2 cellular contexts compared by ENCODE assay signal in the genomic region with DNA sequence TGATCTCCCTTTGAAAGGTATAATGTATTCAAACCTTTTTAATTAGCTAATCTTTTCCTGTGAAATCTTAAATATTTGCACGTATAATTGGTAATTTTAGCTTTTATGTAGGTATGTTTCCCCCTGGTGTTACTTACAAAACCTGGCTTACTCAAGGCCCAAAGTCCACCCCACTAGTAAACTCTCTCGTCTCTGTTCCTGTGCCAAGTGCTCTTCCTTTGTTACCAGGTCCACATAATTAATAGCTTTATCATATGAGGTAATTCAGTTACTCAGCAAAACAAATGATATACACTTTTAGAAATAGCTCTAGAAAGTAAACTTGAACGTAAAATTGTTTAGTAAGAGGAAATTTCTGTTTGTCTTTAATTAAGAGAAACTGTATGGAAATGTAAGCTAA.
TF ChIP-seq lines count a peak whose summit lies in the region.

No MANE protein-coding gene starts in this region.

TF ChIP-seq in HEK293, 187 proteins besides CTCF, POLR2A, EP300 and RAD21:
- TF ChIP-seq, protein P1, sequence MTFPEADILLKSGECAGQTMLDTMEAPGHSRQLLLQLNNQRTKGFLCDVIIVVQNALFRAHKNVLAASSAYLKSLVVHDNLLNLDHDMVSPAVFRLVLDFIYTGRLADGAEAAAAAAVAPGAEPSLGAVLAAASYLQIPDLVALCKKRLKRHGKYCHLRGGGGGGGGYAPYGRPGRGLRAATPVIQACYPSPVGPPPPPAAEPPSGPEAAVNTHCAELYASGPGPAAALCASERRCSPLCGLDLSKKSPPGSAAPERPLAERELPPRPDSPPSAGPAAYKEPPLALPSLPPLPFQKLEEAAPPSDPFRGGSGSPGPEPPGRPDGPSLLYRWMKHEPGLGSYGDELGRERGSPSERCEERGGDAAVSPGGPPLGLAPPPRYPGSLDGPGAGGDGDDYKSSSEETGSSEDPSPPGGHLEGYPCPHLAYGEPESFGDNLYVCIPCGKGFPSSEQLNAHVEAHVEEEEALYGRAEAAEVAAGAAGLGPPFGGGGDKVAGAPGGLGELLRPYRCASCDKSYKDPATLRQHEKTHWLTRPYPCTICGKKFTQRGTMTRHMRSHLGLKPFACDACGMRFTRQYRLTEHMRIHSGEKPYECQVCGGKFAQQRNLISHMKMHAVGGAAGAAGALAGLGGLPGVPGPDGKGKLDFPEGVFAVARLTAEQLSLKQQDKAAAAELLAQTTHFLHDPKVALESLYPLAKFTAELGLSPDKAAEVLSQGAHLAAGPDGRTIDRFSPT (tag by site-specific recombination; IDR thresholded peaks at IDR 0.05), result no peak; the same call in 1 of the 2 replicates
- TF ChIP-seq ZBTB1 (tag by site-specific recombination; IDR thresholded peaks at IDR 0.05) (no peak), ZNF629 (tag by site-specific recombination; IDR thresholded peaks at IDR 0.05) (0 out of 2 replicates have a peak, but pooled peaks have one; percentile 48), OSR2 (tag by site-specific recombination; IDR thresholded peaks at IDR 0.05) (0 out of 2 replicates have a peak, but pooled peaks have one; percentile 7), TCF7L2 (IDR thresholded peaks at IDR 0.05; ENCODE audit: borderline replicate concordance, low read depth, low read length) (0 out of 2 replicates have a peak, but pooled peaks have one; percentile 2), ZFP41 (tag by site-specific recombination; IDR thresholded peaks at IDR 0.05; ENCODE audit: borderline replicate concordance) (no peak), ZNF600 (tag by site-specific recombination; IDR thresholded peaks at IDR 0.05) (no peak), ZBTB17 (tag by site-specific recombination; IDR thresholded peaks at IDR 0.05) (peak; percentile 18; the same call in 1 of the 2 replicates), ZNF624 (tag by site-specific recombination; IDR thresholded peaks at IDR 0.05) (no peak), ZNF366 (tag by site-specific recombination; conservative IDR thresholded peaks at IDR 0.05) (peak; percentile 71), SP7 (tag by site-specific recombination; IDR thresholded peaks at IDR 0.05) (peak; percentile 70), SALL2 (tag by site-specific recombination; IDR thresholded peaks at IDR 0.05; ENCODE audit: borderline replicate concordance) (no peak), ZNF341 (tag by site-specific recombination; IDR thresholded peaks at IDR 0.05; ENCODE audit: low read depth) (0 out of 2 replicates have a peak, but pooled peaks have one; percentile 28)
- TF ChIP-seq, protein P2, sequence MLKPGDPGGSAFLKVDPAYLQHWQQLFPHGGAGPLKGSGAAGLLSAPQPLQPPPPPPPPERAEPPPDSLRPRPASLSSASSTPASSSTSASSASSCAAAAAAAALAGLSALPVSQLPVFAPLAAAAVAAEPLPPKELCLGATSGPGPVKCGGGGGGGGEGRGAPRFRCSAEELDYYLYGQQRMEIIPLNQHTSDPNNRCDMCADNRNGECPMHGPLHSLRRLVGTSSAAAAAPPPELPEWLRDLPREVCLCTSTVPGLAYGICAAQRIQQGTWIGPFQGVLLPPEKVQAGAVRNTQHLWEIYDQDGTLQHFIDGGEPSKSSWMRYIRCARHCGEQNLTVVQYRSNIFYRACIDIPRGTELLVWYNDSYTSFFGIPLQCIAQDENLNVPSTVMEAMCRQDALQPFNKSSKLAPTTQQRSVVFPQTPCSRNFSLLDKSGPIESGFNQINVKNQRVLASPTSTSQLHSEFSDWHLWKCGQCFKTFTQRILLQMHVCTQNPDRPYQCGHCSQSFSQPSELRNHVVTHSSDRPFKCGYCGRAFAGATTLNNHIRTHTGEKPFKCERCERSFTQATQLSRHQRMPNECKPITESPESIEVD (tag by site-specific recombination; IDR thresholded peaks at IDR 0.05), result peak; percentile 84
- TF ChIP-seq, protein P3, sequence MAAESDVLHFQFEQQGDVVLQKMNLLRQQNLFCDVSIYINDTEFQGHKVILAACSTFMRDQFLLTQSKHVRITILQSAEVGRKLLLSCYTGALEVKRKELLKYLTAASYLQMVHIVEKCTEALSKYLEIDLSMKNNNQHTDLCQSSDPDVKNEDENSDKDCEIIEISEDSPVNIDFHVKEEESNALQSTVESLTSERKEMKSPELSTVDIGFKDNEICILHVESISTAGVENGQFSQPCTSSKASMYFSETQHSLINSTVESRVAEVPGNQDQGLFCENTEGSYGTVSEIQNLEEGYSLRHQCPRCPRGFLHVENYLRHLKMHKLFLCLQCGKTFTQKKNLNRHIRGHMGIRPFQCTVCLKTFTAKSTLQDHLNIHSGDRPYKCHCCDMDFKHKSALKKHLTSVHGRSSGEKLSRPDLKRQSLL (tag by site-specific recombination; IDR thresholded peaks at IDR 0.05), result no peak
- TF ChIP-seq, protein P4, sequence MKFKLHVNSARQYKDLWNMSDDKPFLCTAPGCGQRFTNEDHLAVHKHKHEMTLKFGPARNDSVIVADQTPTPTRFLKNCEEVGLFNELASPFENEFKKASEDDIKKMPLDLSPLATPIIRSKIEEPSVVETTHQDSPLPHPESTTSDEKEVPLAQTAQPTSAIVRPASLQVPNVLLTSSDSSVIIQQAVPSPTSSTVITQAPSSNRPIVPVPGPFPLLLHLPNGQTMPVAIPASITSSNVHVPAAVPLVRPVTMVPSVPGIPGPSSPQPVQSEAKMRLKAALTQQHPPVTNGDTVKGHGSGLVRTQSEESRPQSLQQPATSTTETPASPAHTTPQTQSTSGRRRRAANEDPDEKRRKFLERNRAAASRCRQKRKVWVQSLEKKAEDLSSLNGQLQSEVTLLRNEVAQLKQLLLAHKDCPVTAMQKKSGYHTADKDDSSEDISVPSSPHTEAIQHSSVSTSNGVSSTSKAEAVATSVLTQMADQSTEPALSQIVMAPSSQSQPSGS (tag by site-specific recombination; IDR thresholded peaks at IDR 0.05; ENCODE audit: low read depth), result 0 out of 2 replicates have a peak, but pooled peaks have one; percentile 48
TF ChIP-seq in HEK293: peak in this region for 9.

TF ChIP-seq in endothelial cell of umbilical vein, 7 proteins besides CTCF, POLR2A, EP300 and RAD21:
- TF ChIP-seq JUN (IDR thresholded peaks at IDR 0.05; ENCODE audit: borderline replicate concordance, insufficient read depth, insufficient read length, low read depth) (no peak), MYC (IDR thresholded peaks at IDR 0.05; ENCODE audit: low read depth, low read length) (no peak), POLR2AphosphoS5 (IDR thresholded peaks at IDR 0.05; ENCODE audit: insufficient read depth, low read depth, low read length) (no peak), GATA2 (IDR thresholded peaks at IDR 0.05; ENCODE audit: insufficient read depth, insufficient read length, low read depth, low read length) (no peak), EZH2 (IDR thresholded peaks at IDR 0.05; ENCODE audit: borderline replicate concordance, low read depth, low read length, severe bottlenecking) (no peak), FOS (IDR thresholded peaks at IDR 0.05; ENCODE audit: borderline replicate concordance, insufficient read depth, low read length) (no peak)
- TF ChIP-seq, protein P5, sequence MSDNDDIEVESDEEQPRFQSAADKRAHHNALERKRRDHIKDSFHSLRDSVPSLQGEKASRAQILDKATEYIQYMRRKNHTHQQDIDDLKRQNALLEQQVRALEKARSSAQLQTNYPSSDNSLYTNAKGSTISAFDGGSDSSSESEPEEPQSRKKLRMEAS (IDR thresholded peaks at IDR 0.05; ENCODE audit: insufficient read depth, insufficient read length), result no peak
